In genomic region chr3:193572426-193572908, GRCh38 we compare ENCODE assay signal across 8 cellular contexts. TPM values are rescaled to one million over a fixed set of nuclear protein-coding genes. Genes with fewer than 3 reads are reported as not detected.
DNase-seq lines count a peak whose midpoint lies in the region; ATAC-seq and TF ChIP-seq lines count a peak whose summit lies in the region.

No MANE protein-coding gene starts in this region.

- no peak overlapping the region for H3K27ac ChIP-seq in left lung

- H3K27me3 Mint-ChIP-seq in chondrocyte (ENCODE audit: low read depth), result peaks cover 12% of the 10 kb centered on the region

- no peak overlapping the region for H3K4me3 Mint-ChIP-seq in chondrocyte (ENCODE audit: unreplicated experiment)

- H3K4me1 Mint-ChIP-seq in chondrocyte (ENCODE audit: low read depth), result no peaks in the 10 kb centered on the region

- ATAC-seq in GM19025 (IDR thresholded peaks at IDR 0.05; ENCODE audit: low read depth, unreplicated experiment), result peak; percentile 46
- ATAC-seq in HG03196 (IDR thresholded peaks at IDR 0.05; ENCODE audit: unreplicated experiment), result peak; percentile 74
- peak; percentile 95 for ATAC-seq in left lung

- no peaks in the 10 kb centered on the region for H3K9me3 Mint-ChIP-seq in chondrocyte (ENCODE audit: low read depth)

- H3K36me3 ChIP-seq in BE2C (no peaks in the 10 kb centered on the region), left lung (no peaks in the 10 kb centered on the region)

- H3K4me1 ChIP-seq in BE2C (no peaks in the 10 kb centered on the region), left lung (no peaks in the 10 kb centered on the region)

- no peak overlapping the region for H3K27ac Mint-ChIP-seq in chondrocyte (ENCODE audit: unreplicated experiment)

- H3K4me3 ChIP-seq in BE2C (ENCODE audit: low read depth, low read length) (no peak overlapping the region), WI38 (ENCODE audit: low read depth, low read length) (no peak overlapping the region), left lung (no peak overlapping the region)

- H3K9me3 ChIP-seq in BE2C (no peaks in the 10 kb centered on the region), left lung (no peaks in the 10 kb centered on the region)

- H3K27me3 ChIP-seq in BE2C (peaks cover 8% of the 10 kb centered on the region), left lung (no peaks in the 10 kb centered on the region)

- TF ChIP-seq CTCF in BE2C (IDR thresholded peaks at IDR 0.05; ENCODE audit: low read depth, low read length), result peak; percentile 91
- TF ChIP-seq CTCF in WI38 (IDR thresholded peaks at IDR 0.05; ENCODE audit: low read depth, low read length), result peak; percentile 71
- TF ChIP-seq CTCF in chondrocyte (IDR thresholded peaks at IDR 0.05), result peak; percentile 95
- TF ChIP-seq CTCF in left lung (IDR thresholded peaks at IDR 0.05), result peak; percentile 59 to 72

- intact Hi-C loops in left lung (cut with DNase I), result loop anchor here in 1 of 2 donors (10.0 kb wide), 1 partner anchor 758 kb away; no protein-coding TSS in a partner anchor

- no peaks in the 10 kb centered on the region for H3K36me3 Mint-ChIP-seq in chondrocyte (ENCODE audit: low read depth)

- peak; percentile 74 for DNase-seq in BE2C
- DNase-seq in NCI-H2227 treated with DMSO at 0.1 percent for 48 hours (lab: John Stamatoyannopoulos, UW), result peak; percentile 73
- no peak for DNase-seq in chondrocyte (ENCODE audit: low spot score)
- no peak for DNase-seq in left lung
- peak; percentile 17 for DNase-seq in stimulated activated CD8-positive, alpha-beta memory T cell treated with anti-CD3 and anti-CD28 coated beads, Interleukin-4, amount 100 ng/mL, for 24 hours (ENCODE audit: low read depth)

RNA-seq across cellular contexts. Expression of gene ATP13A4, which starts 17.8 kb away (rescaled TPM):
- polyA plus RNA-seq in BE2C (2012; ENCODE audit: insufficient read depth, insufficient read length, low read depth), result 0.51 TPM
- not detected in 3 replicates for total RNA-seq in chondrocyte
- 100 to 1,000 TPM in 1 of 2 donors, 10 to 100 TPM in 1; 74.1 to 262 TPM for total RNA-seq in left lung

RNA-seq across cellular contexts. Expression of gene OPA1, which starts 20.5 kb away (rescaled TPM):
- polyA plus RNA-seq in BE2C (2012; ENCODE audit: insufficient read depth, insufficient read length, low read depth), result 42.1 TPM
- total RNA-seq in chondrocyte (51.0 to 54.6 TPM (median 52.6 TPM) in 3 replicates), left lung (10 to 100 TPM; 45.3 to 48.3 TPM)

Comparison
In these comparisons a context has a peak if more than half of its experiments do, and no peak if none do; other contexts are left out.
1. DNase-seq: peak in BE2C (single experiment), NCI-H2227 treated with DMSO at 0.1 percent for 48 hours (single experiment) and stimulated activated CD8-positive, alpha-beta memory T cell treated with anti-CD3 and anti-CD28 coated beads, Interleukin-4, amount 100 ng/mL, for 24 hours (single experiment); none in chondrocyte (single experiment) and left lung (0 of 2).
2. RNA of gene ATP13A4, which starts 17.8 kb away (total RNA-seq): 74.1 to 262 TPM in left lung; not detected in chondrocyte; every median in the first group is over 10 times any median in the second.
3. Peak in every context shown above with its lines, with median percentiles within 50 percentile points of each other: CTCF ChIP-seq and ATAC-seq.